12 cellular contexts compared by ENCODE assay signal in the genomic region with DNA sequence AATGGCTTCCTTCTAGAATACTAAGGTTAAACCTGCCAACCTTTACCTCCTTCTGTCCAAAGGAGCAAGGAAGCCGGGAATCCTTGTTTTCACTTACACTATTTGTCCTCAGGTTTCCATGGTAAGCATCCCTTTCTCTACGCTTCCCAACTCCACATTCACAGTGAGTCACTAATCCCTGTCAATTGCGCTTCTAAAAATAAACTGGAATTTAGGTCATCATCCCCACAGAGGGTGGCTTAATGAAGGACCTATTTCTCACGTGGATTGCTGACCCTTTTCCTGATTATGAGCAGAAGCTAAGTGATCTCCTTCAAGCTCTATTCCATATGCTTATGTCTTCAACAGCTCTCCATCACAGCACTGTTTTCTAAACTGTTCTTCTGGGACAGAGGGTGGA. TPM values are rescaled to one million over a fixed set of nuclear protein-coding genes. Genes with fewer than 3 reads are reported as not detected.
DNase-seq lines count a peak whose midpoint lies in the region; ATAC-seq, FAIRE-seq and TF ChIP-seq lines count a peak whose summit lies in the region.
"Had no signal": no experiment of that assay in that cellular context is flagged by ENCODE, and none has a peak within 500 bp of the region (broad histone marks: within the 10 kb centered on the region; RNA-seq: fewer than 3 reads in every experiment).

No MANE protein-coding gene starts in this region.

- FAIRE-seq in GM12891 (lab: Jason Lieb, UNC), result no peak
- FAIRE-seq: kidney had no signal

- DNase-seq in Ammon's horn (ENCODE audit: low spot score), result peak; percentile 50
- peak; percentile 48 for DNase-seq in NCI-H2227 treated with DMSO at 0.1 percent for 48 hours (lab: John Stamatoyannopoulos, UW)
- peak; percentile 51 for DNase-seq in dedifferentiated amniotic fluid mesenchymal stem cell (ENCODE audit: extremely low spot score)
- peak; percentile 86 for DNase-seq in mesendoderm
- no peak for DNase-seq in NCI-H526 treated with DMSO at 0.1 percent for 48 hours (lab: John Stamatoyannopoulos, UW)
- DNase-seq in GM12891 (ENCODE audit: insufficient read length, low spot score), result no peak
- no peak for DNase-seq in T-cell
- DNase-seq in superior temporal gyrus (ENCODE audit: extremely low spot score), result no peak
- DNase-seq: kidney, testis had no signal

- H3K4me1 Mint-ChIP-seq in T-cell, result no peaks in the 10 kb centered on the region

- no peak overlapping the region for H3K27ac Mint-ChIP-seq in T-cell

- no peaks in the 10 kb centered on the region for H3K36me3 Mint-ChIP-seq in T-cell

- no peak overlapping the region for H4K8ac ChIP-seq in mesendoderm (ENCODE audit: low read depth, low read length)

- no peak overlapping the region for H3K4me2 ChIP-seq in mesendoderm (ENCODE audit: low read length)

- no peak overlapping the region for H2BK120ac ChIP-seq in mesendoderm (ENCODE audit: low read depth, low read length)

- no peak for TF ChIP-seq POLR2A in GM12891 (IDR thresholded peaks at IDR 0.05; ENCODE audit: low read depth, low read length)

- no peak for ATAC-seq in T-cell (replicated peaks in 1 of 4)

- H2AK5ac ChIP-seq in mesendoderm (ENCODE audit: low read length), result no peak overlapping the region

- POLR2A ChIA-PET in T-cell (lab: Charles Lee), result no interaction called here

- no peak overlapping the region for H3K4me3 Mint-ChIP-seq in T-cell

- WGBS in mesendoderm (ENCODE audit: extremely low coverage, insufficient coverage, low lambda C conversion rate), result no CpG with 5 or more reads among the region's 4 CpGs

- H3K18ac ChIP-seq in mesendoderm (ENCODE audit: low read length), result no peak overlapping the region

- no peak overlapping the region for H3K9ac ChIP-seq in mesendoderm (ENCODE audit: low read length)

- H2BK15ac ChIP-seq in mesendoderm (replicated peaks; ENCODE audit: low read depth), result no peak overlapping the region

- no peak overlapping the region for H3K4me3 ChIP-seq in mesendoderm (ENCODE audit: low read length)
- H3K4me3 ChIP-seq: coronary artery, testis had no signal

- no peak overlapping the region for H4K5ac ChIP-seq in mesendoderm (ENCODE audit: low read length)

- peaks cover 0 to 1% (median 0%) of the 10 kb centered on the region in 3 donors for H3K9me3 Mint-ChIP-seq in T-cell

- no peaks in the 10 kb centered on the region for H3K79me2 ChIP-seq in mesendoderm (ENCODE audit: control insufficient read depth, insufficient read depth, low read length)

- H3K27ac ChIP-seq in mesendoderm (ENCODE audit: low read depth, low read length), result no peak overlapping the region
- H3K27ac ChIP-seq: coronary artery, testis had no signal

- H2BK5ac ChIP-seq in mesendoderm (ENCODE audit: low read length), result no peak overlapping the region

- H3K79me1 ChIP-seq in mesendoderm (ENCODE audit: low read length), result no peaks in the 10 kb centered on the region

- H3K4me1 ChIP-seq in mesendoderm (ENCODE audit: control insufficient read depth, low read depth, low read length), result peaks cover 2% of the 10 kb centered on the region
- H3K4me1 ChIP-seq: testis had no signal

- H3K23ac ChIP-seq in mesendoderm (ENCODE audit: low read length), result no peak overlapping the region

- H3K36me3 ChIP-seq in mesendoderm (ENCODE audit: control insufficient read depth, insufficient read depth, low read length), result no peaks in the 10 kb centered on the region

- CTCF ChIA-PET in T-cell (lab: Charles Lee), result no interaction called here

- no peaks in the 10 kb centered on the region for H3K27me3 ChIP-seq in mesendoderm (ENCODE audit: insufficient read depth, low read length, poor library complexity)
- H3K27me3 ChIP-seq: testis had no signal

- peaks cover 11 to 15% of the 10 kb centered on the region in 2 donors for H3K27me3 Mint-ChIP-seq in T-cell

- H3K4ac ChIP-seq in mesendoderm (ENCODE audit: low read depth, low read length), result no peak overlapping the region

- H3K56ac ChIP-seq in mesendoderm (ENCODE audit: low read length), result no peak overlapping the region

TF ChIP-seq in GM12891, 5 proteins besides CTCF, POLR2A, EP300 and RAD21:
- TF ChIP-seq PAX5 (IDR thresholded peaks at IDR 0.05; ENCODE audit: insufficient read depth, low read length, severe bottlenecking), result no peak
- no peak for TF ChIP-seq SPI1 (IDR thresholded peaks at IDR 0.05; ENCODE audit: low read depth, low read length)
- TF ChIP-seq TAF1 (IDR thresholded peaks at IDR 0.05; ENCODE audit: low read depth, low read length), result no peak
- no peak for TF ChIP-seq POLR2AphosphoS5 (IDR thresholded peaks at IDR 0.05; ENCODE audit: low read depth, low read length)
- no peak for TF ChIP-seq POU2F2 (IDR thresholded peaks at IDR 0.05; ENCODE audit: low read depth, low read length)

RNA-seq across cellular contexts. Expression of gene ABCA4, which starts 39.9 kb away (rescaled TPM):
- 0.17 TPM for polyA plus RNA-seq in mesendoderm (2013, experiment 1 of 2)
- polyA plus RNA-seq in mesendoderm (2013, experiment 2 of 2), result 0.07 TPM
- not detected for polyA plus RNA-seq in GM12891 (2012; ENCODE audit: low read depth, missing spikeins)
- total RNA-seq in T-cell, result not detected
- total RNA-seq: activated CD8-positive, alpha-beta memory T cell treated with anti-CD3 and anti-CD28 coated beads for 36 hours had no signal

Comparison
In these comparisons a context has a peak if more than half of its experiments do, and no peak if none do; other contexts are left out.
1. DNase-seq: peak in Ammon's horn (single experiment), NCI-H2227 treated with DMSO at 0.1 percent for 48 hours (single experiment), dedifferentiated amniotic fluid mesenchymal stem cell (single experiment) and mesendoderm (single experiment); none in NCI-H526 treated with DMSO at 0.1 percent for 48 hours (single experiment), GM12891 (single experiment), T-cell (0 of 34) and superior temporal gyrus (single experiment).